ENCODE assay signal across 8 cellular contexts in genomic region chr11:77407613-77408012, GRCh38.
DNase-seq lines count a peak whose midpoint lies in the region; ATAC-seq and TF ChIP-seq lines count a peak whose summit lies in the region.

No MANE protein-coding gene starts in this region.

- in situ Hi-C loops in astrocyte of the spinal cord (cut with HindIII; ENCODE audit: low sequenced_read_pairs) = no loop called here

- H3K9me3 ChIP-seq in mesodermal cell (ENCODE audit: control insufficient read depth, low read length) (no peaks in the 10 kb centered on the region), endodermal cell (ENCODE audit: control insufficient read depth, low read length) (no peaks in the 10 kb centered on the region)

- H3K4me3 ChIP-seq in astrocyte of the spinal cord (ENCODE audit: low read depth, low read length) (no peak overlapping the region), mesodermal cell (ENCODE audit: extremely low read depth, insufficient read depth, low read length, poor library complexity, severe bottlenecking) (no peak overlapping the region), endodermal cell (ENCODE audit: low read length) (no peak overlapping the region)

- no peaks in the 10 kb centered on the region for H3K36me3 ChIP-seq in mesodermal cell (ENCODE audit: control insufficient read depth, insufficient read depth, low read length)
- H3K36me3 ChIP-seq in endodermal cell (ENCODE audit: control insufficient read depth, insufficient read depth, low read length) = no peaks in the 10 kb centered on the region

- H3K27me3 ChIP-seq in endodermal cell (ENCODE audit: control insufficient read depth, insufficient read depth, low read length, poor library complexity, severe bottlenecking) = no peaks in the 10 kb centered on the region

- TF ChIP-seq CTCF in astrocyte of the spinal cord (IDR thresholded peaks at IDR 0.05; ENCODE audit: low read depth, low read length) = no peak
- TF ChIP-seq CTCF in endodermal cell (conservative IDR thresholded peaks at IDR 0.05) = no peak

- no peak for ATAC-seq in HG02981 (IDR thresholded peaks at IDR 0.05; ENCODE audit: unreplicated experiment)

- no peaks in the 10 kb centered on the region for H3K9me3 Mint-ChIP-seq in endodermal cell

- H3K27me3 Mint-ChIP-seq in endodermal cell (ENCODE audit: insufficient read depth) = no peaks in the 10 kb centered on the region

- H3K27ac ChIP-seq in mesodermal cell (ENCODE audit: low read depth, low read length, severe bottlenecking) (peak overlapping the region; percentile 47), endodermal cell (ENCODE audit: low read depth, low read length) (no peak overlapping the region)

- H3K36me3 Mint-ChIP-seq in endodermal cell (ENCODE audit: low read depth) = peaks cover 4% of the 10 kb centered on the region

- H3K4me1 ChIP-seq in mesodermal cell (ENCODE audit: control insufficient read depth, insufficient read depth, low read length, poor library complexity, severe bottlenecking) (peaks cover 16% of the 10 kb centered on the region), endodermal cell (ENCODE audit: control insufficient read depth, insufficient read depth, low read length) (peaks cover 3% of the 10 kb centered on the region)

- DNase-seq in DMS 273 (lab: John Stamatoyannopoulos, UW; ENCODE audit: unreplicated experiment) = peak; percentile 69
- DNase-seq in NCI-H1092 treated with DMSO at 0.1 percent for 48 hours (lab: John Stamatoyannopoulos, UW) = peak; percentile 92
- peak; percentile 88 for DNase-seq in astrocyte of the spinal cord (ENCODE audit: low read depth, low spot score)
- no peak for DNase-seq in NCI-H128 (lab: John Stamatoyannopoulos, UW; ENCODE audit: unreplicated experiment)
- no peak for DNase-seq in ecto neural progenitor cell (ENCODE audit: low spot score)
- DNase-seq in endodermal cell = no peak

- no peak overlapping the region for H3K4me3 Mint-ChIP-seq in endodermal cell

- H3K4me1 Mint-ChIP-seq in endodermal cell = peaks cover 40% of the 10 kb centered on the region

- no peak overlapping the region for H3K27ac Mint-ChIP-seq in endodermal cell

- 54 to 61% methylated on average over 3 of the region's 4 CpGs for WGBS in mesodermal cell (ENCODE audit: insufficient coverage in 2 of 2), 2 experiments
- 52 to 63% methylated on average over 4 of the region's 4 CpGs for WGBS in endodermal cell (ENCODE audit: insufficient coverage in 1 of 2, insufficient read length in 1 of 2), 2 experiments

- no peak overlapping the region for H3K9ac ChIP-seq in endodermal cell (ENCODE audit: extremely low read depth, low read length, poor library complexity, severe bottlenecking)

Comparison
In these comparisons a context has a peak if more than half of its experiments do, and no peak if none do; other contexts are left out.
1. DNase-seq: peak in DMS 273 (single experiment), NCI-H1092 treated with DMSO at 0.1 percent for 48 hours (single experiment) and astrocyte of the spinal cord (single experiment); none in NCI-H128 (single experiment), ecto neural progenitor cell (single experiment) and endodermal cell (single experiment).